7 cellular contexts compared by ENCODE assay signal in the genomic region with DNA sequence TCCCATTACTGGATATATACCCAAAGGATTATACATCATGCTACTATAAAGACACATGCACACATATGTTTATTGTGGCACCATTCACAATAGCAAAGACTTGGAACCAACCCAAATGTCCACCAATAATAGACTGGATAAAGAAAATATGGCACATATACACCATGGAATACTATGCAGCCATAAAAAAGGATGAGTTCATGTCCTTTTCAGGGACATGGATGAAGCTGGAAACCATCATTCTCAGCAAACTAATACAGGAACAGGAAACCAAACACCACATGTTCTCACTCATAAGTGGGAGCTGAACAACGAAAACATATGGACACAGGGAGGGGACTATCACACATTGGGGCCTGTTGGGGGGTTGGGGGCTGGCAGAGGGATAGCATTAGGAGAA. TPM values are rescaled to one million over a fixed set of nuclear protein-coding genes. Genes with fewer than 3 reads are reported as not detected.
"Had no signal": no experiment of that assay in that cellular context is flagged by ENCODE, and none has a peak within 500 bp of the region (broad histone marks: within the 10 kb centered on the region; RNA-seq: fewer than 3 reads in every experiment).

No MANE protein-coding gene starts in this region.

RNA-seq across cellular contexts. Expression of a gene that starts 3.2 kb away (rescaled TPM):
- total RNA-seq: GM23338, H1, H7, H9, HFFc6 had no signal
- polyA plus RNA-seq: GM23338, H1 had no signal

RNA-seq across cellular contexts. Expression of a gene that starts 27.7 kb away (rescaled TPM):
- total RNA-seq: GM23248, HFFc6 had no signal
- polyA plus RNA-seq: GM23248 had no signal

RNA-seq across cellular contexts. Expression of a gene that starts 47.7 kb away (rescaled TPM):
- total RNA-seq: GM23248, GM23338, H1, H4, H7, H9, HFFc6 had no signal
- polyA plus RNA-seq: GM23248, GM23338, H1 had no signal
